Comparison of ENCODE assay signal across 1 cellular context in the genomic region with DNA sequence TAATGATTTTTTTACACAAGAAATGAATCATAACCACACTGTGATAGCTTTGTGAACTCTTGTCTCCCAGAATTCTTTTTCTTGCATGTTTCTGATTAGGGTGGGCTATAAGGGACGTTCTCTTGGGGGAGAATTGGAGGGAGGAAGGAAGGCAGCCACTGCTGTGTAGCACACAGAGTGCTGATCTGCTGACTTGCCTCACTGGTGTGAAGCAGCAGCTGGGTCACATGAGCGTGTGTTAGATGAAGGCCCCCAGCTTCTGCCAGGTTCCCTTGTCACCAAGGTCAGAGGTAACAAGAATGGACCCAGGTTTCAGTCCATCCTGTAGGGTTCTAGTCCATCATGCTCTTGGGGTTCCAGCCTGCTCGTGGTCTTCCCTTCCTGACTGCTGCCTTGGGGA.
TF ChIP-seq lines count a peak whose summit lies in the region.

No MANE protein-coding gene starts in this region.

TF ChIP-seq in H1, 55 proteins besides CTCF, POLR2A, EP300 and RAD21 (continued from another document):
- TF ChIP-seq CHD7 (IDR thresholded peaks at IDR 0.05; ENCODE audit: insufficient replicate concordance, low read length) (no peak), CTBP2 (IDR thresholded peaks at IDR 0.05; ENCODE audit: borderline replicate concordance, insufficient read depth, insufficient read length, low read length) (no peak), PHF8 (conservative IDR thresholded peaks at IDR 0.05; ENCODE audit: low read depth, low read length) (no peak), EZH2 (IDR thresholded peaks at IDR 0.05; ENCODE audit: low read depth, low read length, severe bottlenecking) (no peak), SUZ12 (IDR thresholded peaks at IDR 0.05; ENCODE audit: low read length) (no peak)
- TF ChIP-seq, protein P1, sequence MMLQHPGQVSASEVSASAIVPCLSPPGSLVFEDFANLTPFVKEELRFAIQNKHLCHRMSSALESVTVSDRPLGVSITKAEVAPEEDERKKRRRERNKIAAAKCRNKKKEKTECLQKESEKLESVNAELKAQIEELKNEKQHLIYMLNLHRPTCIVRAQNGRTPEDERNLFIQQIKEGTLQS (IDR thresholded peaks at IDR 0.05; ENCODE audit: insufficient read depth, low read depth, low read length), result no peak
